Comparison of ENCODE assay signal across 8 cellular contexts in genomic region chr12:54357802-54358619, GRCh38.
DNase-seq lines count a peak whose midpoint lies in the region; ATAC-seq and TF ChIP-seq lines count a peak whose summit lies in the region.

No MANE protein-coding gene starts in this region.

- POLR2A ChIA-PET in RWPE1 (lab: Yijun Ruan, JAX; ENCODE audit: low non-redundant PET), result interaction anchor here (1.0 kb wide), 1 partner anchor 78 kb away, joined by 5 read pairs; the partner anchor contains the start of genes CBX5 and HNRNPA1

- H3K4me1 ChIP-seq in muscle layer of colon (ENCODE audit: insufficient read depth, low read length), result peaks cover 59% of the 10 kb centered on the region

- peak; percentile 33 for ATAC-seq in HG02885 (IDR thresholded peaks at IDR 0.05; ENCODE audit: poor library complexity, unreplicated experiment)

- CTCF ChIA-PET in RWPE1 (lab: Yijun Ruan, JAX), result interaction anchor here (0.6 to 1.1 kb wide), 2 partner anchors 143 to 360 kb away, joined by 4 to 5 read pairs; no protein-coding TSS in a partner anchor

- H3K36me3 ChIP-seq in muscle layer of colon (ENCODE audit: insufficient read depth, low read length), result no peaks in the 10 kb centered on the region

- DNase-seq in COR-L47 (lab: John Stamatoyannopoulos, UW), result peak; percentile 83
- DNase-seq in RWPE1 (ENCODE audit: low spot score), result no peak
- DNase-seq in central memory CD4-positive, alpha-beta T cell, result peak; percentile 49
- DNase-seq in midbrain (lab: John Stamatoyannopoulos, UW), result no peak
- DNase-seq in GF-D8 (lab: John Stamatoyannopoulos, UW), result no peak
- no peak for DNase-seq in HuH-7 (ENCODE audit: low spot score)

- peak overlapping the region; percentile 95 for H3K27ac ChIP-seq in RWPE1
- peak overlapping the region; percentile 79 for H3K27ac ChIP-seq in muscle layer of colon (ENCODE audit: low read depth, low read length)

- H3K4me3 ChIP-seq in muscle layer of colon (ENCODE audit: low read depth in 1 of 2, low read length in 2 of 2), result peak overlapping the region; percentile 22 to 79

- no peaks in the 10 kb centered on the region for H3K27me3 ChIP-seq in muscle layer of colon (ENCODE audit: control insufficient read depth in 1 of 2, insufficient read depth in 2 of 2, low read length in 2 of 2)

- H3K9me3 ChIP-seq in muscle layer of colon (ENCODE audit: low read length), result no peaks in the 10 kb centered on the region

- no peak for TF ChIP-seq CTCF in RWPE1 (conservative IDR thresholded peaks at IDR 0.05; ENCODE audit: low read depth)

- peak overlapping the region; percentile 85 for H3K9ac ChIP-seq in muscle layer of colon (ENCODE audit: low read length)

Comparison
In these comparisons a context has a peak if more than half of its experiments do, and no peak if none do; other contexts are left out.
1. DNase-seq: peak in COR-L47 (single experiment) and central memory CD4-positive, alpha-beta T cell (single experiment); none in RWPE1 (single experiment), midbrain (single experiment), GF-D8 (single experiment) and HuH-7 (single experiment).